11 cellular contexts compared by ENCODE assay signal in the genomic region with DNA sequence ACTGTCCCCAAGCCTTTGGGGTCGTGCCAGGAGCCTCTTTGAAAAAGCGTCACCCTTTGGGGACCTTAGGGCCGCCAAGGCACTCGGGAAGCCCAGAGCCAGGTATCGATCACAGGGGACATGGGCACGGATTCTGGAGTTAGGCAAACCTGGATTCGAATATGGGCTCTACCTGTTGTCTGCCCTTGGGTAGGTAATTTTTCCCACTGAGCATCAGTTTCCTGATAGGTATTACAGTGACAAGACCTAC. TPM values are rescaled to one million over a fixed set of nuclear protein-coding genes. Genes with fewer than 3 reads are reported as not detected.
DNase-seq lines count a peak whose midpoint lies in the region; ATAC-seq and TF ChIP-seq lines count a peak whose summit lies in the region.
"Had no signal": no experiment of that assay in that cellular context is flagged by ENCODE, and none has a peak within 500 bp of the region (broad histone marks: within the 10 kb centered on the region; RNA-seq: fewer than 3 reads in every experiment).

No MANE protein-coding gene starts in this region.

- no peak for DNase-seq in CD4-positive, alpha-beta T cell
- DNase-seq in SJSA1 (ENCODE audit: low read depth in 1 of 2, low spot score in 2 of 2) (no peak), glutamatergic neuron (no peak), HT-29 (ENCODE audit: low spot score) (no peak), NCI-H2196 (lab: John Stamatoyannopoulos, UW; ENCODE audit: unreplicated experiment) (no peak), iPS-NIHi7 (ENCODE audit: extremely low spot score) (no peak)
- DNase-seq: GF-D8 had no signal

- POLR2A ChIA-PET in CD4-positive, alpha-beta T cell (lab: Charles Lee): interaction anchor here (0.9 to 2.0 kb wide), 2 partner anchors 10 to 23 kb away, joined by 4 to 17 read pairs; a partner anchor contains a TSS

- TF ChIP-seq CTCF in CD4-positive, alpha-beta T cell (IDR thresholded peaks at IDR 0.05): no peak
- TF ChIP-seq CTCF in glutamatergic neuron (IDR thresholded peaks at IDR 0.05; ENCODE audit: partially characterized antibody, unreplicated experiment): no peak

- H3K27ac Mint-ChIP-seq in CD4-positive, alpha-beta T cell: no peak overlapping the region
- no peak overlapping the region for H3K27ac Mint-ChIP-seq in glutamatergic neuron (ENCODE audit: unreplicated experiment)

- peak overlapping the region; percentile 86 for H3K4me3 Mint-ChIP-seq in CD4-positive, alpha-beta T cell
- peak overlapping the region; percentile 68 for H3K4me3 Mint-ChIP-seq in glutamatergic neuron (ENCODE audit: unreplicated experiment)

- H3K27ac ChIP-seq in CD4-positive, alpha-beta T cell (ENCODE audit: low read depth, low read length): no peak overlapping the region
- no peak overlapping the region for H3K27ac ChIP-seq in SJSA1
- no peak overlapping the region for H3K27ac ChIP-seq in rectal smooth muscle tissue (ENCODE audit: low read depth, low read length)

- CTCF ChIA-PET in CD4-positive, alpha-beta T cell (lab: Charles Lee): interaction anchor here (1.0 to 3.1 kb wide), 2 partner anchors 11 to 164 kb away, joined by 3 to 9 read pairs; no protein-coding TSS in a partner anchor

- H3K36me3 Mint-ChIP-seq in CD4-positive, alpha-beta T cell (ENCODE audit: low read depth): no peaks in the 10 kb centered on the region
- H3K36me3 Mint-ChIP-seq in glutamatergic neuron (ENCODE audit: unreplicated experiment): peaks cover 6% of the 10 kb centered on the region

- H3K9me3 ChIP-seq in CD4-positive, alpha-beta T cell (ENCODE audit: control insufficient read depth, low read length): no peaks in the 10 kb centered on the region
- H3K9me3 ChIP-seq in SJSA1 (replicated peaks): no peaks in the 10 kb centered on the region

- H3K36me3 ChIP-seq in SJSA1: no peaks in the 10 kb centered on the region
- no peaks in the 10 kb centered on the region for H3K36me3 ChIP-seq in rectal smooth muscle tissue (ENCODE audit: control insufficient read depth, insufficient read depth, low read length)

- peaks cover 17% of the 10 kb centered on the region for H3K4me1 ChIP-seq in SJSA1 (replicated peaks)
- peaks cover 6% of the 10 kb centered on the region for H3K4me1 ChIP-seq in rectal smooth muscle tissue (ENCODE audit: control insufficient read depth, insufficient read depth, low read length)

- intact Hi-C loops in CD4-positive, alpha-beta T cell (cut with DNase I, micrococcal nuclease): no loop called here

- peaks cover 50% of the 10 kb centered on the region for H3K27me3 ChIP-seq in CD4-positive, alpha-beta T cell (ENCODE audit: control insufficient read depth, insufficient read depth, low read length)
- H3K27me3 ChIP-seq in SJSA1 (replicated peaks): no peaks in the 10 kb centered on the region
- peaks cover 3% of the 10 kb centered on the region for H3K27me3 ChIP-seq in rectal smooth muscle tissue (ENCODE audit: control insufficient read depth, insufficient read depth, low read length)

- ATAC-seq in CD4-positive, alpha-beta T cell (ENCODE audit: poor library complexity): no peak
- ATAC-seq in HG03108 (IDR thresholded peaks at IDR 0.05; ENCODE audit: unreplicated experiment): no peak

- peaks cover 58% of the 10 kb centered on the region for H3K27me3 Mint-ChIP-seq in CD4-positive, alpha-beta T cell
- peaks cover 19% of the 10 kb centered on the region for H3K27me3 Mint-ChIP-seq in glutamatergic neuron (ENCODE audit: unreplicated experiment)

- no peak overlapping the region for H3K9ac ChIP-seq in rectal smooth muscle tissue (ENCODE audit: low read length)

- H3K4me3 ChIP-seq in SJSA1 (peak overlapping the region; percentile 52), rectal smooth muscle tissue (ENCODE audit: low read length) (peak overlapping the region; percentile 64)

- no peaks in the 10 kb centered on the region for H3K9me3 Mint-ChIP-seq in CD4-positive, alpha-beta T cell
- peaks cover 12% of the 10 kb centered on the region for H3K9me3 Mint-ChIP-seq in glutamatergic neuron (ENCODE audit: unreplicated experiment)

- H3K4me1 Mint-ChIP-seq in CD4-positive, alpha-beta T cell (ENCODE audit: low read depth): peaks cover 17% of the 10 kb centered on the region
- H3K4me1 Mint-ChIP-seq in glutamatergic neuron (ENCODE audit: low read depth, unreplicated experiment): peaks cover 3% of the 10 kb centered on the region

RNA-seq across cellular contexts. Expression of a gene that starts 9.3 kb away (rescaled TPM):
- under 1 TPM; 0.47 to 0.91 TPM for total RNA-seq in CD4-positive, alpha-beta T cell
- 0.03 and 0.37 TPM in 2 replicates for total RNA-seq in SJSA1 (2014; rRNA removed; shearing (Covaris generic))
- total RNA-seq in glutamatergic neuron (ENCODE audit: unreplicated experiment): 40.9 TPM
- 5.2 and 5.6 TPM in 2 replicates for total RNA-seq in HT-29 (2014; rRNA removed; shearing (Covaris generic))

RNA-seq across cellular contexts. Expression of a gene that starts 9.5 kb away (rescaled TPM):
- 1 to 10 TPM; 6.5 to 7.1 TPM for total RNA-seq in CD4-positive, alpha-beta T cell
- total RNA-seq in SJSA1 (2014; rRNA removed; shearing (Covaris generic)): 113 and 125 TPM in 2 replicates
- 31.1 TPM for total RNA-seq in glutamatergic neuron (ENCODE audit: unreplicated experiment)
- 70.1 and 75.4 TPM in 2 replicates for total RNA-seq in HT-29 (2014; rRNA removed; shearing (Covaris generic))

RNA-seq across cellular contexts. Expression of a gene that starts 18.2 kb away (rescaled TPM):
- total RNA-seq in CD4-positive, alpha-beta T cell: under 1 TPM; 0.31 to 0.49 TPM
- total RNA-seq in SJSA1 (2014; rRNA removed; shearing (Covaris generic)): 53.1 and 55.3 TPM in 2 replicates
- 47.9 TPM for total RNA-seq in glutamatergic neuron (ENCODE audit: unreplicated experiment)
- 0.86 and 1.3 TPM in 2 replicates for total RNA-seq in HT-29 (2014; rRNA removed; shearing (Covaris generic))

RNA-seq across cellular contexts. Expression of a gene that starts 19.0 kb away (rescaled TPM):
- not detected for total RNA-seq in CD4-positive, alpha-beta T cell
- total RNA-seq in SJSA1 (2014; rRNA removed; shearing (Covaris generic)): 0.11 TPM in 1 of 2 replicates, not detected in the other
- not detected for total RNA-seq in glutamatergic neuron (ENCODE audit: unreplicated experiment)
- total RNA-seq in HT-29 (2014; rRNA removed; shearing (Covaris generic)): not detected in 2 replicates
- total RNA-seq: glomerular endothelial cell had no signal

RNA-seq across cellular contexts. Expression of a gene that starts 38.8 kb away (rescaled TPM):
- under 1 TPM; 0.08 to 0.17 TPM for total RNA-seq in CD4-positive, alpha-beta T cell
- not detected in 2 replicates for total RNA-seq in SJSA1 (2014; rRNA removed; shearing (Covaris generic))
- 5.4 TPM for total RNA-seq in glutamatergic neuron (ENCODE audit: unreplicated experiment)
- total RNA-seq in HT-29 (2014; rRNA removed; shearing (Covaris generic)): 0.08 TPM in 1 of 2 replicates, not detected in the other
- total RNA-seq: glomerular endothelial cell, RPMI7951 had no signal

Comparison
In these comparisons a context has a peak if more than half of its experiments do, and no peak if none do; other contexts are left out.
1. RNA of a gene that starts 18.2 kb away (total RNA-seq): 53.1 to 55.3 TPM in SJSA1 and 47.9 TPM in glutamatergic neuron (single experiment); 0.86 to 1.3 TPM in HT-29 and 0.31 to 0.49 TPM in CD4-positive, alpha-beta T cell; every median in the first group is over 10 times any median in the second.